13 cellular contexts compared by ENCODE assay signal in genomic region chr13:30415430-30416030, GRCh38. TPM values are rescaled to one million over a fixed set of nuclear protein-coding genes. Genes with fewer than 3 reads are reported as not detected.
DNase-seq lines count a peak whose midpoint lies in the region; ATAC-seq lines count a peak whose summit lies in the region.
"Had no signal": no experiment of that assay in that cellular context is flagged by ENCODE, and none has a peak within 500 bp of the region (broad histone marks: within the 10 kb centered on the region; RNA-seq: fewer than 3 reads in every experiment).

No MANE protein-coding gene starts in this region.

- peak; percentile 39 for DNase-seq in fibroblast of gingiva (ENCODE audit: low read depth)
- no peak for DNase-seq in EL
- no peak for DNase-seq in left cardiac atrium
- no peak for DNase-seq in NCI-H146 treated with DMSO at 0.1 percent for 48 hours (lab: John Stamatoyannopoulos, UW; ENCODE audit: unreplicated experiment)
- DNase-seq in NCI-H1092 (lab: John Stamatoyannopoulos, UW): no peak
- DNase-seq: activated CD4-positive, CD25-positive, alpha-beta regulatory T cell treated with anti-CD3 and anti-CD28 coated beads, Interleukin-2, amount 50 U/mL, for 72 hours; amniotic stem cell; NCI-H2227 treated with DMSO at 0.1 percent for 48 hours had no signal

- ATAC-seq in GM18519 (IDR thresholded peaks at IDR 0.05; ENCODE audit: low FRiP score, unreplicated experiment) (peak; percentile 54), GM21737 (IDR thresholded peaks at IDR 0.05; ENCODE audit: unreplicated experiment) (peak; percentile 73), HG03439 (IDR thresholded peaks at IDR 0.05; ENCODE audit: unreplicated experiment) (peak; percentile 69), left cardiac atrium (no peak)

- intact Hi-C loops in left cardiac atrium (cut with DNase I): no loop called here

RNA-seq across cellular contexts. Expression of gene UBE2L5, which starts 6.8 kb away (rescaled TPM):
- not detected for total RNA-seq in left cardiac atrium
- total RNA-seq: Daoy, fibroblast of villous mesenchyme had no signal

RNA-seq across cellular contexts. Expression of gene HMGB1, which starts 50.2 kb away (rescaled TPM):
- total RNA-seq in left cardiac atrium: 100 to 1,000 TPM; 168 to 184 TPM

Comparison
In these comparisons a context has a peak if more than half of its experiments do, and no peak if none do; other contexts are left out.
1. ATAC-seq: peak in GM18519 (single experiment), GM21737 (single experiment) and HG03439 (single experiment); none in left cardiac atrium (0 of 2).